In the genomic region with DNA sequence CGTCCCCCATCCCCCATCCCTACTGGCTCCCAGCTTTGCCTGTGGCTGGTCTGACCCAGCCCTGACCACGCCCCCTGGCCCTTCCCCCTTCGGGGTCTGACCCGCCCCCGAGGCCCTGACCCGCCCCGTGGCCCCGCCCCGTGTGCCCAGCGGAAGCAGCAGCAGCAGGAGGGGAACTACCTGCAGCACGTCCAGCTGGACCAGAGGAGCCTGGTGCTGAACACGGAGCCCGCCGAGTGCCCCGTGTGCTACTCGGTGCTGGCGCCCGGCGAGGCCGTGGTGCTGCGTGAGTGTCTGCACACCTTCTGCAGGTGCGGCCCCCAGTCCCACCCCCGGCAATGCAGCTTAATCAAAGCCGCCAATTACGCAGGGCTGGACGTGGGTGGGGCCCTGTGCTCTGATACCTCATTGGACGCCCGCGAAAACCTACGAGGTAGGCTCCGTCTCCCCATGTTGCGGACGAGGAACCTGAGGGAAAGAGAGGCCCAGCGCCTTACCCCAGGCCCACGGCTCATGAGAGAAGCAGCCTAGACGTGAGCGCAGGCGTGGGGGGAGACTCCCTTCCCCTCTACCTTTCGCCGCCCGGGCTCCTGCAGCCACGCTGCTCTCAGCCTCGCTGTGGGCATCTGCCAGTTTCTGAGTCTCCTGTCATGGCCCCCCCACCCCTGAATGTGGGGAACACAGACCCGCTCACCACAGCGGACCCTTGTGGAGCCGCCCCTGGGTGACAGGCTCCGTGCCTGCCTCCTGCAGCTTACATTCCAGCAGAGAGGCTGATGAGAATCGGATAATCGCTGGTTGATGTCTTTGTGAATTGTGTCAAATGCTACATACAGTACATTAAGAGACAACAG, we compare ENCODE assay signal across 1 cellular context.
TF ChIP-seq lines count a peak whose summit lies in the region.

No MANE protein-coding gene starts in this region.

TF ChIP-seq in Ishikawa, 13 proteins besides CTCF, POLR2A, EP300 and RAD21 (continued from another document):
- TF ChIP-seq, protein P1, sequence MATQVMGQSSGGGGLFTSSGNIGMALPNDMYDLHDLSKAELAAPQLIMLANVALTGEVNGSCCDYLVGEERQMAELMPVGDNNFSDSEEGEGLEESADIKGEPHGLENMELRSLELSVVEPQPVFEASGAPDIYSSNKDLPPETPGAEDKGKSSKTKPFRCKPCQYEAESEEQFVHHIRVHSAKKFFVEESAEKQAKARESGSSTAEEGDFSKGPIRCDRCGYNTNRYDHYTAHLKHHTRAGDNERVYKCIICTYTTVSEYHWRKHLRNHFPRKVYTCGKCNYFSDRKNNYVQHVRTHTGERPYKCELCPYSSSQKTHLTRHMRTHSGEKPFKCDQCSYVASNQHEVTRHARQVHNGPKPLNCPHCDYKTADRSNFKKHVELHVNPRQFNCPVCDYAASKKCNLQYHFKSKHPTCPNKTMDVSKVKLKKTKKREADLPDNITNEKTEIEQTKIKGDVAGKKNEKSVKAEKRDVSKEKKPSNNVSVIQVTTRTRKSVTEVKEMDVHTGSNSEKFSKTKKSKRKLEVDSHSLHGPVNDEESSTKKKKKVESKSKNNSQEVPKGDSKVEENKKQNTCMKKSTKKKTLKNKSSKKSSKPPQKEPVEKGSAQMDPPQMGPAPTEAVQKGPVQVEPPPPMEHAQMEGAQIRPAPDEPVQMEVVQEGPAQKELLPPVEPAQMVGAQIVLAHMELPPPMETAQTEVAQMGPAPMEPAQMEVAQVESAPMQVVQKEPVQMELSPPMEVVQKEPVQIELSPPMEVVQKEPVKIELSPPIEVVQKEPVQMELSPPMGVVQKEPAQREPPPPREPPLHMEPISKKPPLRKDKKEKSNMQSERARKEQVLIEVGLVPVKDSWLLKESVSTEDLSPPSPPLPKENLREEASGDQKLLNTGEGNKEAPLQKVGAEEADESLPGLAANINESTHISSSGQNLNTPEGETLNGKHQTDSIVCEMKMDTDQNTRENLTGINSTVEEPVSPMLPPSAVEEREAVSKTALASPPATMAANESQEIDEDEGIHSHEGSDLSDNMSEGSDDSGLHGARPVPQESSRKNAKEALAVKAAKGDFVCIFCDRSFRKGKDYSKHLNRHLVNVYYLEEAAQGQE (IDR thresholded peaks at IDR 0.05; ENCODE audit: low read depth) = no peak
- TF ChIP-seq TEAD4 (IDR thresholded peaks at IDR 0.05) (no peak), YY1 (IDR thresholded peaks at IDR 0.05; ENCODE audit: low read depth) (no peak), NFIC (IDR thresholded peaks at IDR 0.05) (no peak), FOXM1 (IDR thresholded peaks at IDR 0.05; ENCODE audit: borderline replicate concordance, low read depth) (0 out of 2 replicates have a peak, but pooled peaks have one; percentile 18), TCF12 (IDR thresholded peaks at IDR 0.05; ENCODE audit: low read depth) (peak; percentile 52; the same call in 1 of the 2 replicates), EGR1 (IDR thresholded peaks at IDR 0.05) (no peak)
- TF ChIP-seq, protein P2, sequence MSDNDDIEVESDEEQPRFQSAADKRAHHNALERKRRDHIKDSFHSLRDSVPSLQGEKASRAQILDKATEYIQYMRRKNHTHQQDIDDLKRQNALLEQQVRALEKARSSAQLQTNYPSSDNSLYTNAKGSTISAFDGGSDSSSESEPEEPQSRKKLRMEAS (IDR thresholded peaks at IDR 0.05) = peak; percentile 73
